ENCODE assay signal across 14 cellular contexts in the genomic region with DNA sequence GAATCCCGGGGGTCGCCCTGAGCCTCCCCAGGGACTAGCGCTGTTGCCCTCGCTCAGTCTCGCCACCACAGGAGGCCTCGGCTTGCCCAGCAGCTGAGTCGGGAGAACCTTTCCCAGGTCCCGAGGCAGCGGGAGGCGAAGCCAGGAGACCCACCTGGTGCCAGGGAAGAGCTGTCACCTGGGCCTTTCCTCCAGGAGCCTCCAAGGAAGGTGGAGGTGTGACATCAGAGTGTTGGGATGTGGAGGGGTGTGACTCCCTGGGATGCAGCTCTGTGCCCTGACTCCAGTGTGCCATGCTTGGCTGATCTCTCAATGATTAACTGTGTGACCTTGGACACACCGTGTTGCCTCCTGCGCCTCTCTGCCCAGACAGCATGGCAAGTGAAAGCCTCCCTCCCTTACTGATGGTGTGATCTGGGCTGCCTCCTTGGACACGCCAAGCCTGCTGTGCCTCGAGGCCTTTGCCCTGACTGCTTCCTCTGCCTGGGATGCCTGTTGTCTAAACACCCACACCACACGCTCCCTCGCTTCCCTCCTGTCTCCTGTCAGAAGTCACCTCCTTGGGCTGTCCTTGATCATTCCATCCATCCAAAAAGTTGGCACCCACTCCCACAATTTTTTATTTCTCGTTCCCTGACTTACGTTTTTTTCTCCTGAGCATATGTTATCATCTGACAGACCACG.
DNase-seq lines count a peak whose midpoint lies in the region; ATAC-seq and TF ChIP-seq lines count a peak whose summit lies in the region.
"Had no signal": no experiment of that assay in that cellular context is flagged by ENCODE, and none has a peak within 500 bp of the region (broad histone marks: within the 10 kb centered on the region; RNA-seq: fewer than 3 reads in every experiment).

No MANE protein-coding gene starts in this region.

- ATAC-seq in body of pancreas, result peak; percentile 92
- peak; percentile 91 for ATAC-seq in left colon
- ATAC-seq: stimulated activated effector memory CD8-positive, alpha-beta T cell treated with anti-CD3 and anti-CD28 coated beads, Interleukin-12 subunit alpha, Interleukin-12 subunit beta, amount 100 ng/mL, for 72 hours had no signal

- H3K4me3 ChIP-seq in body of pancreas (no peak overlapping the region), smooth muscle cell (no peak overlapping the region), stomach (no peak overlapping the region)

- no peak for TF ChIP-seq CTCF in HFFc6 (IDR thresholded peaks at IDR 0.05)
- peak in 1 of 7 experiments; percentile 12 for TF ChIP-seq CTCF in body of pancreas (IDR thresholded peaks at IDR 0.05)
- TF ChIP-seq CTCF in smooth muscle cell (IDR thresholded peaks at IDR 0.05; ENCODE audit: borderline replicate concordance, insufficient read depth, poor library complexity, severe bottlenecking), result no peak
- no peak for TF ChIP-seq CTCF in stomach (IDR thresholded peaks at IDR 0.05)

- H3K79me2 ChIP-seq in smooth muscle cell (ENCODE audit: low read depth), result peaks cover 89% of the 10 kb centered on the region

- H3K4me1 ChIP-seq in body of pancreas, result peaks cover 15% of the 10 kb centered on the region
- H3K4me1 ChIP-seq in smooth muscle cell (ENCODE audit: low read depth), result no peaks in the 10 kb centered on the region
- H3K4me1 ChIP-seq in stomach, result peaks cover 3 to 24% (median 6%) of the 10 kb centered on the region in 4 donors

- TF ChIP-seq POLR2A in body of pancreas (IDR thresholded peaks at IDR 0.05) (no peak), stomach (IDR thresholded peaks at IDR 0.05) (no peak)

- intact Hi-C loops in body of pancreas (cut with DNase I), result no loop called here
- intact Hi-C loops in left colon (cut with DNase I, micrococcal nuclease), result no loop called here
- intact Hi-C loops in stomach (cut with DNase I; ENCODE audit: low total_unique reads), result no loop called here

- no peak overlapping the region for H3K4me2 ChIP-seq in smooth muscle cell

- peaks cover 5% of the 10 kb centered on the region for H3K27me3 Mint-ChIP-seq in HFFc6 (ENCODE audit: insufficient read depth)
- H3K27me3 Mint-ChIP-seq: CD4-positive, CD25-positive, alpha-beta regulatory T cell had no signal

- peaks cover 96% of the 10 kb centered on the region for H4K20me1 ChIP-seq in smooth muscle cell (ENCODE audit: low read depth)

- H3K9ac ChIP-seq in smooth muscle cell (ENCODE audit: low read depth), result no peak overlapping the region

- H3K4me3 Mint-ChIP-seq in HFFc6, result no peak overlapping the region
- H3K4me3 Mint-ChIP-seq: CD4-positive, CD25-positive, alpha-beta regulatory T cell; stimulated activated effector memory CD8-positive, alpha-beta T cell treated with anti-CD3 and anti-CD28 coated beads, Interleukin-12 subunit alpha, Interleukin-12 subunit beta, amount 100 ng/mL, for 72 hours had no signal

- H3K27ac ChIP-seq in body of pancreas, result peak overlapping the region; percentile 5 to 60 (median 53)
- peak overlapping the region; percentile 76 for H3K27ac ChIP-seq in smooth muscle cell (ENCODE audit: low read depth)
- no peak overlapping the region for H3K27ac ChIP-seq in stomach

- no peak for TF ChIP-seq EP300 in stomach (IDR thresholded peaks at IDR 0.05)

- no peaks in the 10 kb centered on the region for H3K9me3 Mint-ChIP-seq in HFFc6
- H3K9me3 Mint-ChIP-seq: stimulated activated effector memory CD8-positive, alpha-beta T cell treated with anti-CD3 and anti-CD28 coated beads, Interleukin-12 subunit alpha, Interleukin-12 subunit beta, amount 100 ng/mL, for 72 hours had no signal

- H3K27me3 ChIP-seq in body of pancreas (no peaks in the 10 kb centered on the region), smooth muscle cell (ENCODE audit: low read depth) (no peaks in the 10 kb centered on the region), stomach (no peaks in the 10 kb centered on the region)

- DNase-seq in HFFc6, result no peak
- peak; percentile 56 to 80 (median 73) for DNase-seq in body of pancreas
- DNase-seq in left colon, result peak; percentile 53 to 55
- DNase-seq in smooth muscle cell (lab: John Stamatoyannopoulos, UW; ENCODE audit: unreplicated experiment), result no peak
- no peak for DNase-seq in hepatic stellate cell (ENCODE audit: low spot score)
- DNase-seq in stomach, result no peak
- no peak for DNase-seq in AG20443 (ENCODE audit: low spot score)
- DNase-seq in RKO (ENCODE audit: low spot score), result no peak
- DNase-seq: activated CD4-positive, alpha-beta T cell treated with anti-CD3 and anti-CD28 coated beads for 4 hours; CD4-positive, CD25-positive, alpha-beta regulatory T cell; GDM1; stimulated activated CD4-positive, alpha-beta T cell treated with anti-CD3 and anti-CD28 coated beads, Interleukin-2, amount 100 ng/mL, for 48 hours; T-helper 1 cell had no signal

- H3K27ac Mint-ChIP-seq in HFFc6, result 0 out of 2 replicates have a peak overlapping the region, but pooled peaks have one; percentile 8
- H3K27ac Mint-ChIP-seq: stimulated activated effector memory CD8-positive, alpha-beta T cell treated with anti-CD3 and anti-CD28 coated beads, Interleukin-12 subunit alpha, Interleukin-12 subunit beta, amount 100 ng/mL, for 72 hours had no signal

- WGBS in body of pancreas, 2 donors, result 39% methylated on average over 19 of the region's 19 CpGs
- WGBS in smooth muscle cell (ENCODE audit: low lambda C conversion rate), result 95% methylated on average over 19 of the region's 19 CpGs
- 80 to 89% (median 86%) methylated on average over 19 of the region's 19 CpGs for WGBS in stomach, 5 donors

- peaks cover 57% of the 10 kb centered on the region for H3K4me1 Mint-ChIP-seq in HFFc6 (ENCODE audit: low read depth)

- H2AFZ ChIP-seq in smooth muscle cell (ENCODE audit: low read depth), result no peak overlapping the region

- H3K9me3 ChIP-seq in body of pancreas (no peaks in the 10 kb centered on the region), smooth muscle cell (replicated peaks; ENCODE audit: low read depth) (no peaks in the 10 kb centered on the region), stomach (no peaks in the 10 kb centered on the region)

- no peaks in the 10 kb centered on the region for H3F3A ChIP-seq in smooth muscle cell (ENCODE audit: low read depth)

- H3K36me3 ChIP-seq in body of pancreas (replicated peaks in 1 of 2; ENCODE audit: insufficient read depth in 1 of 2, low read depth in 2 of 2), result no peaks in the 10 kb centered on the region
- no peaks in the 10 kb centered on the region for H3K36me3 ChIP-seq in smooth muscle cell (ENCODE audit: low read depth)
- H3K36me3 ChIP-seq in stomach, result peaks cover 0 to 3% (median 1%) of the 10 kb centered on the region in 4 donors

- peaks cover 22% of the 10 kb centered on the region for H3K36me3 Mint-ChIP-seq in HFFc6 (ENCODE audit: low read depth)

Comparison
In these comparisons a context has a peak if more than half of its experiments do, and no peak if none do; other contexts are left out.
1. DNase-seq: peak in body of pancreas (4 of 4) and left colon (2 of 2); none in HFFc6 (single experiment), smooth muscle cell (single experiment), hepatic stellate cell (single experiment), stomach (single experiment), AG20443 (single experiment) and RKO (single experiment).
2. H3K27ac ChIP-seq: peak in body of pancreas (4 of 4) and smooth muscle cell (single experiment); none in stomach (0 of 5).